1 cellular context compared by ENCODE assay signal in the genomic region with DNA sequence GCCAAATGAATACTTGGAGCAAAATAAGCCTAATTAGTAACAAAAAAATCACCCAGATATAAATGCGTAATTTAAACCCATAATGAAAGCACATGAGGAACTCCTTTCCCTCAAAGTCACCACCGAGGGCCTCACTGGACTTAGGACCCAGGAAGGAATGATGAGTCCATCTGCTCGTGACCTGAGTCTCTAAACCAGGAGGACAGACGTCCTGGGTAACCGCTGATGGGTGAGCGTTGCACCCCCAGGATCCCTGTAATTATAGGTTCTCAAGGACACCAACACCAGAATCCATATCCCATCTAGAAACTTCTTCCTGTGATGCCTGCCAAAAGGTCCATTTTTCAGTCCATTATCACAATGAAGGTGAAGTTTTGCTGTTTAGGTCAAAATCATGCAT.
TF ChIP-seq lines count a peak whose summit lies in the region.

No MANE protein-coding gene starts in this region.

TF ChIP-seq in HepG2, 621 proteins besides CTCF, POLR2A, EP300 and RAD21 (continued from another document and continues in another):
- TF ChIP-seq, protein P1, sequence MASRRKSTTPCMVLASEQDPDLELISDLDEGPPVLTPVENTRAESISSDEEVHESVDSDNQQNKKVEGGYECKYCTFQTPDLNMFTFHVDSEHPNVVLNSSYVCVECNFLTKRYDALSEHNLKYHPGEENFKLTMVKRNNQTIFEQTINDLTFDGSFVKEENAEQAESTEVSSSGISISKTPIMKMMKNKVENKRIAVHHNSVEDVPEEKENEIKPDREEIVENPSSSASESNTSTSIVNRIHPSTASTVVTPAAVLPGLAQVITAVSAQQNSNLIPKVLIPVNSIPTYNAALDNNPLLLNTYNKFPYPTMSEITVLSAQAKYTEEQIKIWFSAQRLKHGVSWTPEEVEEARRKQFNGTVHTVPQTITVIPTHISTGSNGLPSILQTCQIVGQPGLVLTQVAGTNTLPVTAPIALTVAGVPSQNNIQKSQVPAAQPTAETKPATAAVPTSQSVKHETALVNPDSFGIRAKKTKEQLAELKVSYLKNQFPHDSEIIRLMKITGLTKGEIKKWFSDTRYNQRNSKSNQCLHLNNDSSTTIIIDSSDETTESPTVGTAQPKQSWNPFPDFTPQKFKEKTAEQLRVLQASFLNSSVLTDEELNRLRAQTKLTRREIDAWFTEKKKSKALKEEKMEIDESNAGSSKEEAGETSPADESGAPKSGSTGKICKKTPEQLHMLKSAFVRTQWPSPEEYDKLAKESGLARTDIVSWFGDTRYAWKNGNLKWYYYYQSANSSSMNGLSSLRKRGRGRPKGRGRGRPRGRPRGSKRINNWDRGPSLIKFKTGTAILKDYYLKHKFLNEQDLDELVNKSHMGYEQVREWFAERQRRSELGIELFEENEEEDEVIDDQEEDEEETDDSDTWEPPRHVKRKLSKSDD (CRISPR knock-in tag; IDR thresholded peaks at IDR 0.05; ENCODE audit: low read depth): peak; percentile 52; the same call in 1 of the 2 replicates
- TF ChIP-seq IRF2 (CRISPR knock-in tag; IDR thresholded peaks at IDR 0.05) (peak; percentile 80), ESRRA (CRISPR knock-in tag; IDR thresholded peaks at IDR 0.05; ENCODE audit: low read depth) (peak; percentile 82; the same call in 1 of the 2 replicates), FLYWCH1 (CRISPR knock-in tag; IDR thresholded peaks at IDR 0.05) (no peak), ZSCAN29 (CRISPR knock-in tag; conservative IDR thresholded peaks at IDR 0.05) (no peak), ZSCAN9 (CRISPR knock-in tag; IDR thresholded peaks at IDR 0.05; ENCODE audit: borderline replicate concordance) (peak; percentile 59; the same call in 1 of the 2 replicates), PHF20 (CRISPR knock-in tag; IDR thresholded peaks at IDR 0.05) (no peak), NONO (IDR thresholded peaks at IDR 0.05) (no peak), NONO (CRISPR knock-in tag; conservative IDR thresholded peaks at IDR 0.05) (no peak), TSC22D2 (CRISPR knock-in tag; IDR thresholded peaks at IDR 0.05; ENCODE audit: borderline replicate concordance) (0 out of 2 replicates have a peak, but pooled peaks have one; percentile 52), DR1 (CRISPR knock-in tag; IDR thresholded peaks at IDR 0.05) (no peak), BCL6 (CRISPR knock-in tag; IDR thresholded peaks at IDR 0.05) (peak; percentile 57; the same call in 1 of the 2 replicates), ZNF431 (CRISPR knock-in tag; IDR thresholded peaks at IDR 0.05; ENCODE audit: borderline replicate concordance, low read depth) (0 out of 2 replicates have a peak, but pooled peaks have one; percentile 8), ZNF878 (CRISPR knock-in tag; IDR thresholded peaks at IDR 0.05) (0 out of 2 replicates have a peak, but pooled peaks have one; percentile 59), ZNF33A (CRISPR knock-in tag; IDR thresholded peaks at IDR 0.05; ENCODE audit: borderline replicate concordance) (no peak), SPEN (CRISPR knock-in tag; IDR thresholded peaks at IDR 0.05; ENCODE audit: low read depth) (0 out of 2 replicates have a peak, but pooled peaks have one; percentile 27), RFXAP (CRISPR knock-in tag; IDR thresholded peaks at IDR 0.05; ENCODE audit: borderline replicate concordance) (0 out of 2 replicates have a peak, but pooled peaks have one; percentile 46), MZF1 (CRISPR knock-in tag; IDR thresholded peaks at IDR 0.05; ENCODE audit: borderline replicate concordance) (no peak), SNAI1 (CRISPR knock-in tag; IDR thresholded peaks at IDR 0.05; ENCODE audit: borderline replicate concordance) (no peak), FOXO1 (CRISPR knock-in tag; IDR thresholded peaks at IDR 0.05) (peak; percentile 33; the same call in 1 of the 2 replicates), GTF2F1 (IDR thresholded peaks at IDR 0.05; ENCODE audit: low read length) (no peak), HDAC2 (CRISPR knock-in tag; IDR thresholded peaks at IDR 0.05) (peak; percentile 49; the same call in 1 of the 2 replicates), ZNF430 (CRISPR knock-in tag; IDR thresholded peaks at IDR 0.05) (no peak), CCDC6 (CRISPR knock-in tag; IDR thresholded peaks at IDR 0.05) (peak; percentile 54; the same call in 1 of the 2 replicates), ZNF598 (CRISPR knock-in tag; IDR thresholded peaks at IDR 0.05; ENCODE audit: borderline replicate concordance) (no peak), ZNF138 (CRISPR knock-in tag; IDR thresholded peaks at IDR 0.05; ENCODE audit: low read depth) (no peak), RBM22 (optimal IDR thresholded peaks at IDR 0.05; ENCODE audit: low read length) (peak; percentile 93), TBL1XR1 (IDR thresholded peaks at IDR 0.05; ENCODE audit: borderline replicate concordance, low read length, partially characterized antibody) (peak; percentile 33), JUND (CRISPR knock-in tag; IDR thresholded peaks at IDR 0.05) (no peak), FOXP1 (IDR thresholded peaks at IDR 0.05) (no peak), FOXP1 (CRISPR knock-in tag; IDR thresholded peaks at IDR 0.05) (peak; percentile 40; the same call in 1 of the 2 replicates), SP1 (IDR thresholded peaks at IDR 0.05) (no peak), SP1 (CRISPR knock-in tag; IDR thresholded peaks at IDR 0.05) (no peak), ZNF777 (CRISPR knock-in tag; IDR thresholded peaks at IDR 0.05) (peak; percentile 39; the same call in 1 of the 2 replicates), ZFP90 (CRISPR knock-in tag; IDR thresholded peaks at IDR 0.05; ENCODE audit: borderline replicate concordance) (0 out of 2 replicates have a peak, but pooled peaks have one; percentile 42), ZNF724P (CRISPR knock-in tag; IDR thresholded peaks at IDR 0.05; ENCODE audit: borderline replicate concordance) (no peak)
- TF ChIP-seq, protein P2, sequence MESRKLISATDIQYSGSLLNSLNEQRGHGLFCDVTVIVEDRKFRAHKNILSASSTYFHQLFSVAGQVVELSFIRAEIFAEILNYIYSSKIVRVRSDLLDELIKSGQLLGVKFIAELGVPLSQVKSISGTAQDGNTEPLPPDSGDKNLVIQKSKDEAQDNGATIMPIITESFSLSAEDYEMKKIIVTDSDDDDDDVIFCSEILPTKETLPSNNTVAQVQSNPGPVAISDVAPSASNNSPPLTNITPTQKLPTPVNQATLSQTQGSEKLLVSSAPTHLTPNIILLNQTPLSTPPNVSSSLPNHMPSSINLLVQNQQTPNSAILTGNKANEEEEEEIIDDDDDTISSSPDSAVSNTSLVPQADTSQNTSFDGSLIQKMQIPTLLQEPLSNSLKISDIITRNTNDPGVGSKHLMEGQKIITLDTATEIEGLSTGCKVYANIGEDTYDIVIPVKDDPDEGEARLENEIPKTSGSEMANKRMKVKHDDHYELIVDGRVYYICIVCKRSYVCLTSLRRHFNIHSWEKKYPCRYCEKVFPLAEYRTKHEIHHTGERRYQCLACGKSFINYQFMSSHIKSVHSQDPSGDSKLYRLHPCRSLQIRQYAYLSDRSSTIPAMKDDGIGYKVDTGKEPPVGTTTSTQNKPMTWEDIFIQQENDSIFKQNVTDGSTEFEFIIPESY (CRISPR knock-in tag; IDR thresholded peaks at IDR 0.05): peak; percentile 60; the same call in 1 of the 2 replicates
- TF ChIP-seq, protein P3, sequence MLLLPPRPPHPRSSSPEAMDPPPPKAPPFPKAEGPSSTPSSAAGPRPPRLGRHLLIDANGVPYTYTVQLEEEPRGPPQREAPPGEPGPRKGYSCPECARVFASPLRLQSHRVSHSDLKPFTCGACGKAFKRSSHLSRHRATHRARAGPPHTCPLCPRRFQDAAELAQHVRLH (CRISPR knock-in tag; IDR thresholded peaks at IDR 0.05; ENCODE audit: borderline replicate concordance, low read depth): 0 out of 2 replicates have a peak, but pooled peaks have one; percentile 24
- TF ChIP-seq, protein P4, sequence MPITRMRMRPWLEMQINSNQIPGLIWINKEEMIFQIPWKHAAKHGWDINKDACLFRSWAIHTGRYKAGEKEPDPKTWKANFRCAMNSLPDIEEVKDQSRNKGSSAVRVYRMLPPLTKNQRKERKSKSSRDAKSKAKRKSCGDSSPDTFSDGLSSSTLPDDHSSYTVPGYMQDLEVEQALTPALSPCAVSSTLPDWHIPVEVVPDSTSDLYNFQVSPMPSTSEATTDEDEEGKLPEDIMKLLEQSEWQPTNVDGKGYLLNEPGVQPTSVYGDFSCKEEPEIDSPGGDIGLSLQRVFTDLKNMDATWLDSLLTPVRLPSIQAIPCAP (CRISPR knock-in tag; IDR thresholded peaks at IDR 0.05; ENCODE audit: low read depth): no peak
- TF ChIP-seq, protein P5, sequence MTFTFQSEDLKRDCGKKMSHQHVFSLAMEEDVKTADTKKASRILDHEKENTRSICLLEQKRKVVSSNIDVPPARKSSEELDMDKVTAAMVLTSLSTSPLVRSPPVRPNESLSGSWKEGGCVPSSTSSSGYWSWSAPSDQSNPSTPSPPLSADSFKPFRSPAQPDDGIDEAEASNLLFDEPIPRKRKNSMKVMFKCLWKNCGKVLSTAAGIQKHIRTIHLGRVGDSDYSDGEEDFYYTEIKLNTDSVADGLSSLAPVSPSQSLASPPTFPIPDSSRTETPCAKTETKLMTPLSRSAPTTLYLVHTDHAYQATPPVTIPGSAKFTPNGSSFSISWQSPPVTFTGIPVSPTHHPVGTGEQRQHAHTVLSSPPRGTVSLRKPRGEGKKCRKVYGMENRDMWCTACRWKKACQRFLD (CRISPR knock-in tag; IDR thresholded peaks at IDR 0.05; ENCODE audit: borderline replicate concordance): no peak
- TF ChIP-seq, protein P6, sequence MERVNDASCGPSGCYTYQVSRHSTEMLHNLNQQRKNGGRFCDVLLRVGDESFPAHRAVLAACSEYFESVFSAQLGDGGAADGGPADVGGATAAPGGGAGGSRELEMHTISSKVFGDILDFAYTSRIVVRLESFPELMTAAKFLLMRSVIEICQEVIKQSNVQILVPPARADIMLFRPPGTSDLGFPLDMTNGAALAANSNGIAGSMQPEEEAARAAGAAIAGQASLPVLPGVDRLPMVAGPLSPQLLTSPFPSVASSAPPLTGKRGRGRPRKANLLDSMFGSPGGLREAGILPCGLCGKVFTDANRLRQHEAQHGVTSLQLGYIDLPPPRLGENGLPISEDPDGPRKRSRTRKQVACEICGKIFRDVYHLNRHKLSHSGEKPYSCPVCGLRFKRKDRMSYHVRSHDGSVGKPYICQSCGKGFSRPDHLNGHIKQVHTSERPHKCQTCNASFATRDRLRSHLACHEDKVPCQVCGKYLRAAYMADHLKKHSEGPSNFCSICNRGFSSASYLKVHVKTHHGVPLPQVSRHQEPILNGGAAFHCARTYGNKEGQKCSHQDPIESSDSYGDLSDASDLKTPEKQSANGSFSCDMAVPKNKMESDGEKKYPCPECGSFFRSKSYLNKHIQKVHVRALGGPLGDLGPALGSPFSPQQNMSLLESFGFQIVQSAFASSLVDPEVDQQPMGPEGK (CRISPR knock-in tag; IDR thresholded peaks at IDR 0.05): peak; percentile 55
- TF ChIP-seq, protein P7, sequence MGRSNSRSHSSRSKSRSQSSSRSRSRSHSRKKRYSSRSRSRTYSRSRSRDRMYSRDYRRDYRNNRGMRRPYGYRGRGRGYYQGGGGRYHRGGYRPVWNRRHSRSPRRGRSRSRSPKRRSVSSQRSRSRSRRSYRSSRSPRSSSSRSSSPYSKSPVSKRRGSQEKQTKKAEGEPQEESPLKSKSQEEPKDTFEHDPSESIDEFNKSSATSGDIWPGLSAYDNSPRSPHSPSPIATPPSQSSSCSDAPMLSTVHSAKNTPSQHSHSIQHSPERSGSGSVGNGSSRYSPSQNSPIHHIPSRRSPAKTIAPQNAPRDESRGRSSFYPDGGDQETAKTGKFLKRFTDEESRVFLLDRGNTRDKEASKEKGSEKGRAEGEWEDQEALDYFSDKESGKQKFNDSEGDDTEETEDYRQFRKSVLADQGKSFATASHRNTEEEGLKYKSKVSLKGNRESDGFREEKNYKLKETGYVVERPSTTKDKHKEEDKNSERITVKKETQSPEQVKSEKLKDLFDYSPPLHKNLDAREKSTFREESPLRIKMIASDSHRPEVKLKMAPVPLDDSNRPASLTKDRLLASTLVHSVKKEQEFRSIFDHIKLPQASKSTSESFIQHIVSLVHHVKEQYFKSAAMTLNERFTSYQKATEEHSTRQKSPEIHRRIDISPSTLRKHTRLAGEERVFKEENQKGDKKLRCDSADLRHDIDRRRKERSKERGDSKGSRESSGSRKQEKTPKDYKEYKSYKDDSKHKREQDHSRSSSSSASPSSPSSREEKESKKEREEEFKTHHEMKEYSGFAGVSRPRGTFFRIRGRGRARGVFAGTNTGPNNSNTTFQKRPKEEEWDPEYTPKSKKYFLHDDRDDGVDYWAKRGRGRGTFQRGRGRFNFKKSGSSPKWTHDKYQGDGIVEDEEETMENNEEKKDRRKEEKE (IDR thresholded peaks at IDR 0.05): no peak
- TF ChIP-seq, protein P8, sequence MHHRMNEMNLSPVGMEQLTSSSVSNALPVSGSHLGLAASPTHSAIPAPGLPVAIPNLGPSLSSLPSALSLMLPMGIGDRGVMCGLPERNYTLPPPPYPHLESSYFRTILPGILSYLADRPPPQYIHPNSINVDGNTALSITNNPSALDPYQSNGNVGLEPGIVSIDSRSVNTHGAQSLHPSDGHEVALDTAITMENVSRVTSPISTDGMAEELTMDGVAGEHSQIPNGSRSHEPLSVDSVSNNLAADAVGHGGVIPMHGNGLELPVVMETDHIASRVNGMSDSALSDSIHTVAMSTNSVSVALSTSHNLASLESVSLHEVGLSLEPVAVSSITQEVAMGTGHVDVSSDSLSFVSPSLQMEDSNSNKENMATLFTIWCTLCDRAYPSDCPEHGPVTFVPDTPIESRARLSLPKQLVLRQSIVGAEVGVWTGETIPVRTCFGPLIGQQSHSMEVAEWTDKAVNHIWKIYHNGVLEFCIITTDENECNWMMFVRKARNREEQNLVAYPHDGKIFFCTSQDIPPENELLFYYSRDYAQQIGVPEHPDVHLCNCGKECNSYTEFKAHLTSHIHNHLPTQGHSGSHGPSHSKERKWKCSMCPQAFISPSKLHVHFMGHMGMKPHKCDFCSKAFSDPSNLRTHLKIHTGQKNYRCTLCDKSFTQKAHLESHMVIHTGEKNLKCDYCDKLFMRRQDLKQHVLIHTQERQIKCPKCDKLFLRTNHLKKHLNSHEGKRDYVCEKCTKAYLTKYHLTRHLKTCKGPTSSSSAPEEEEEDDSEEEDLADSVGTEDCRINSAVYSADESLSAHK (CRISPR knock-in tag; IDR thresholded peaks at IDR 0.05; ENCODE audit: borderline replicate concordance): 0 out of 2 replicates have a peak, but pooled peaks have one; percentile 36
- TF ChIP-seq, protein P9, sequence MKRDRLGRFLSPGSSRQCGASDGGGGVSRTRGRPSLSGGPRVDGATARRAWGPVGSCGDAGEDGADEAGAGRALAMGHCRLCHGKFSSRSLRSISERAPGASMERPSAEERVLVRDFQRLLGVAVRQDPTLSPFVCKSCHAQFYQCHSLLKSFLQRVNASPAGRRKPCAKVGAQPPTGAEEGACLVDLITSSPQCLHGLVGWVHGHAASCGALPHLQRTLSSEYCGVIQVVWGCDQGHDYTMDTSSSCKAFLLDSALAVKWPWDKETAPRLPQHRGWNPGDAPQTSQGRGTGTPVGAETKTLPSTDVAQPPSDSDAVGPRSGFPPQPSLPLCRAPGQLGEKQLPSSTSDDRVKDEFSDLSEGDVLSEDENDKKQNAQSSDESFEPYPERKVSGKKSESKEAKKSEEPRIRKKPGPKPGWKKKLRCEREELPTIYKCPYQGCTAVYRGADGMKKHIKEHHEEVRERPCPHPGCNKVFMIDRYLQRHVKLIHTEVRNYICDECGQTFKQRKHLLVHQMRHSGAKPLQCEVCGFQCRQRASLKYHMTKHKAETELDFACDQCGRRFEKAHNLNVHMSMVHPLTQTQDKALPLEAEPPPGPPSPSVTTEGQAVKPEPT (CRISPR knock-in tag; IDR thresholded peaks at IDR 0.05; ENCODE audit: low read depth): no peak
- TF ChIP-seq, protein P10, sequence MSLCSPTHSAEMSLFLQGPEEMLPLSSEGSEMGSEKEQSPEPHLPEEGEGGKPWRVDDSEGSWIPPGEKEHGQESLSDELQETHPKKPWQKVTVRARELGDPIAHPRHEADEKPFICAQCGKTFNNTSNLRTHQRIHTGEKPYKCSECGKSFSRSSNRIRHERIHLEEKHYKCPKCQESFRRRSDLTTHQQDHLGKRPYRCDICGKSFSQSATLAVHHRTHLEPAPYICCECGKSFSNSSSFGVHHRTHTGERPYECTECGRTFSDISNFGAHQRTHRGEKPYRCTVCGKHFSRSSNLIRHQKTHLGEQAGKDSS (CRISPR knock-in tag; IDR thresholded peaks at IDR 0.05; ENCODE audit: borderline replicate concordance, low read depth): no peak
